1 cellular context compared by ENCODE assay signal in the genomic region with DNA sequence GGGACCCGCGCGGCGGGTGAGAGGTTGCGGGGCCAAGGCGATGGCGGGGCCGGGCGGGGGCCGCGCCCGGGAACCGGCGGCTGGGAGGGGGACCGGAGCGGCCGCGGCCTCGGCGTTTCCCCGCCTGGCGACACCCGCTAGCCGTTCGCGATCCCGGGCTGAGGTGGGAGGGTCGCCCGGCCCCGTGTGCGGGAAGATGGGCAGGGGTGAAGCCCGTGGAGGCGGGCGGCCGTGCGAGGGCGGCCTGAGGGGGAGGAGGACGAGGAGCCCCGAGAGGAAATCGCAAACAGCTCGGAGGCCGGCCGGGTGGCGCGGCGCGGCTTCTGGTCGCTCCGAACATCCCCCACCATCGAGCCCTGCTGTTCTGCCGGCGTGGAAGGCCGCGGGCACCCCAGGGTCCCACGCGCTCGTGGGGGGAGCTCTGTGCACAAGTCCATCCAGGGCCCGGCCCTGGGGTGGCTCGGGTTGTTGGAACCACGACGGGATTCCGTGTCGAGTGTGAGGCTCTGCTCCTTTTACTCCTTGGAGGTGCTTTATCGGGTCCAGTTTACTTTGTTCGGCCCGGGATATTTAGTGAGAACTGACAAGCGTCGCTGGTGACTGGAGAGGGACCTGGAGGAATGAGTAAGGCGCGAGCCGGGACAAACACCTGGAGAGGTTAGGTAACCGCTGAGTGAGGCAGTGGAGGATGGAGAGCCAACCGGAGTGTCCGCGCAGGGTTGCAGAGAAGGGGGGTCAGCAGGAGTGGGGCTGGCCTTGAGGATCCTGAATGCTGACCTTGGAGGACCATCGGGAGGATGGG.
TF ChIP-seq lines count a peak whose summit lies in the region.

No MANE protein-coding gene starts in this region.

TF ChIP-seq in HepG2, 621 proteins besides CTCF, POLR2A, EP300 and RAD21 (continued from another document):
- TF ChIP-seq, protein P1, sequence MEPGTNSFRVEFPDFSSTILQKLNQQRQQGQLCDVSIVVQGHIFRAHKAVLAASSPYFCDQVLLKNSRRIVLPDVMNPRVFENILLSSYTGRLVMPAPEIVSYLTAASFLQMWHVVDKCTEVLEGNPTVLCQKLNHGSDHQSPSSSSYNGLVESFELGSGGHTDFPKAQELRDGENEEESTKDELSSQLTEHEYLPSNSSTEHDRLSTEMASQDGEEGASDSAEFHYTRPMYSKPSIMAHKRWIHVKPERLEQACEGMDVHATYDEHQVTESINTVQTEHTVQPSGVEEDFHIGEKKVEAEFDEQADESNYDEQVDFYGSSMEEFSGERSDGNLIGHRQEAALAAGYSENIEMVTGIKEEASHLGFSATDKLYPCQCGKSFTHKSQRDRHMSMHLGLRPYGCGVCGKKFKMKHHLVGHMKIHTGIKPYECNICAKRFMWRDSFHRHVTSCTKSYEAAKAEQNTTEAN (CRISPR knock-in tag; conservative IDR thresholded peaks at IDR 0.05) = no peak
- TF ChIP-seq ATF7-NPFF (CRISPR knock-in tag; IDR thresholded peaks at IDR 0.05; ENCODE audit: low read depth) (0 out of 2 replicates have a peak, but pooled peaks have one; percentile 2), HNRNPK (IDR thresholded peaks at IDR 0.05; ENCODE audit: low read depth, low read length, poor library complexity, severe bottlenecking) (peak; percentile 16), EHMT2 (IDR thresholded peaks at IDR 0.05; ENCODE audit: borderline replicate concordance, low read depth, low read length) (no peak), ZNF775 (CRISPR knock-in tag; IDR thresholded peaks at IDR 0.05; ENCODE audit: borderline replicate concordance) (no peak), DNMT3B (CRISPR knock-in tag; conservative IDR thresholded peaks at IDR 0.05) (no peak)
- TF ChIP-seq, protein P2, sequence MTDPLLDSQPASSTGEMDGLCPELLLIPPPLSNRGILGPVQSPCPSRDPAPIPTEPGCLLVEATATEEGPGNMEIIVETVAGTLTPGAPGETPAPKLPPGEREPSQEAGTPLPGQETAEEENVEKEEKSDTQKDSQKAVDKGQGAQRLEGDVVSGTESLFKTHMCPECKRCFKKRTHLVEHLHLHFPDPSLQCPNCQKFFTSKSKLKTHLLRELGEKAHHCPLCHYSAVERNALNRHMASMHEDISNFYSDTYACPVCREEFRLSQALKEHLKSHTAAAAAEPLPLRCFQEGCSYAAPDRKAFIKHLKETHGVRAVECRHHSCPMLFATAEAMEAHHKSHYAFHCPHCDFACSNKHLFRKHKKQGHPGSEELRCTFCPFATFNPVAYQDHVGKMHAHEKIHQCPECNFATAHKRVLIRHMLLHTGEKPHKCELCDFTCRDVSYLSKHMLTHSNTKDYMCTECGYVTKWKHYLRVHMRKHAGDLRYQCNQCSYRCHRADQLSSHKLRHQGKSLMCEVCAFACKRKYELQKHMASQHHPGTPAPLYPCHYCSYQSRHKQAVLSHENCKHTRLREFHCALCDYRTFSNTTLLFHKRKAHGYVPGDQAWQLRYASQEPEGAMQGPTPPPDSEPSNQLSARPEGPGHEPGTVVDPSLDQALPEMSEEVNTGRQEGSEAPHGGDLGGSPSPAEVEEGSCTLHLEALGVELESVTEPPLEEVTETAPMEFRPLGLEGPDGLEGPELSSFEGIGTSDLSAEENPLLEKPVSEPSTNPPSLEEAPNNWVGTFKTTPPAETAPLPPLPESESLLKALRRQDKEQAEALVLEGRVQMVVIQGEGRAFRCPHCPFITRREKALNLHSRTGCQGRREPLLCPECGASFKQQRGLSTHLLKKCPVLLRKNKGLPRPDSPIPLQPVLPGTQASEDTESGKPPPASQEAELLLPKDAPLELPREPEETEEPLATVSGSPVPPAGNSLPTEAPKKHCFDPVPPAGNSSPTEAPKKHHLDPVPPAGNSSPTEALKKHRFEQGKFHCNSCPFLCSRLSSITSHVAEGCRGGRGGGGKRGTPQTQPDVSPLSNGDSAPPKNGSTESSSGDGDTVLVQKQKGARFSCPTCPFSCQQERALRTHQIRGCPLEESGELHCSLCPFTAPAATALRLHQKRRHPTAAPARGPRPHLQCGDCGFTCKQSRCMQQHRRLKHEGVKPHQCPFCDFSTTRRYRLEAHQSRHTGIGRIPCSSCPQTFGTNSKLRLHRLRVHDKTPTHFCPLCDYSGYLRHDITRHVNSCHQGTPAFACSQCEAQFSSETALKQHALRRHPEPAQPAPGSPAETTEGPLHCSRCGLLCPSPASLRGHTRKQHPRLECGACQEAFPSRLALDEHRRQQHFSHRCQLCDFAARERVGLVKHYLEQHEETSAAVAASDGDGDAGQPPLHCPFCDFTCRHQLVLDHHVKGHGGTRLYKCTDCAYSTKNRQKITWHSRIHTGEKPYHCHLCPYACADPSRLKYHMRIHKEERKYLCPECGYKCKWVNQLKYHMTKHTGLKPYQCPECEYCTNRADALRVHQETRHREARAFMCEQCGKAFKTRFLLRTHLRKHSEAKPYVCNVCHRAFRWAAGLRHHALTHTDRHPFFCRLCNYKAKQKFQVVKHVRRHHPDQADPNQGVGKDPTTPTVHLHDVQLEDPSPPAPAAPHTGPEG (CRISPR knock-in tag; IDR thresholded peaks at IDR 0.05) = 0 out of 2 replicates have a peak, but pooled peaks have one; percentile 8
- TF ChIP-seq, protein P3, sequence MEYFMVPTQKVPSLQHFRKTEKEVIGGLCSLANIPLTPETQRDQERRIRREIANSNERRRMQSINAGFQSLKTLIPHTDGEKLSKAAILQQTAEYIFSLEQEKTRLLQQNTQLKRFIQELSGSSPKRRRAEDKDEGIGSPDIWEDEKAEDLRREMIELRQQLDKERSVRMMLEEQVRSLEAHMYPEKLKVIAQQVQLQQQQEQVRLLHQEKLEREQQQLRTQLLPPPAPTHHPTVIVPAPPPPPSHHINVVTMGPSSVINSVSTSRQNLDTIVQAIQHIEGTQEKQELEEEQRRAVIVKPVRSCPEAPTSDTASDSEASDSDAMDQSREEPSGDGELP (IDR thresholded peaks at IDR 0.05; ENCODE audit: borderline replicate concordance, low read depth) = no peak; the same call in 1 of the 2 replicates
- TF ChIP-seq, protein P4, sequence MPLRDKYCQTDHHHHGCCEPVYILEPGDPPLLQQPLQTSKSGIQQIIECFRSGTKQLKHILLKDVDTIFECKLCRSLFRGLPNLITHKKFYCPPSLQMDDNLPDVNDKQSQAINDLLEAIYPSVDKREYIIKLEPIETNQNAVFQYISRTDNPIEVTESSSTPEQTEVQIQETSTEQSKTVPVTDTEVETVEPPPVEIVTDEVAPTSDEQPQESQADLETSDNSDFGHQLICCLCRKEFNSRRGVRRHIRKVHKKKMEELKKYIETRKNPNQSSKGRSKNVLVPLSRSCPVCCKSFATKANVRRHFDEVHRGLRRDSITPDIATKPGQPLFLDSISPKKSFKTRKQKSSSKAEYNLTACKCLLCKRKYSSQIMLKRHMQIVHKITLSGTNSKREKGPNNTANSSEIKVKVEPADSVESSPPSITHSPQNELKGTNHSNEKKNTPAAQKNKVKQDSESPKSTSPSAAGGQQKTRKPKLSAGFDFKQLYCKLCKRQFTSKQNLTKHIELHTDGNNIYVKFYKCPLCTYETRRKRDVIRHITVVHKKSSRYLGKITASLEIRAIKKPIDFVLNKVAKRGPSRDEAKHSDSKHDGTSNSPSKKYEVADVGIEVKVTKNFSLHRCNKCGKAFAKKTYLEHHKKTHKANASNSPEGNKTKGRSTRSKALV (CRISPR knock-in tag; IDR thresholded peaks at IDR 0.05) = no peak
- TF ChIP-seq, protein P5, sequence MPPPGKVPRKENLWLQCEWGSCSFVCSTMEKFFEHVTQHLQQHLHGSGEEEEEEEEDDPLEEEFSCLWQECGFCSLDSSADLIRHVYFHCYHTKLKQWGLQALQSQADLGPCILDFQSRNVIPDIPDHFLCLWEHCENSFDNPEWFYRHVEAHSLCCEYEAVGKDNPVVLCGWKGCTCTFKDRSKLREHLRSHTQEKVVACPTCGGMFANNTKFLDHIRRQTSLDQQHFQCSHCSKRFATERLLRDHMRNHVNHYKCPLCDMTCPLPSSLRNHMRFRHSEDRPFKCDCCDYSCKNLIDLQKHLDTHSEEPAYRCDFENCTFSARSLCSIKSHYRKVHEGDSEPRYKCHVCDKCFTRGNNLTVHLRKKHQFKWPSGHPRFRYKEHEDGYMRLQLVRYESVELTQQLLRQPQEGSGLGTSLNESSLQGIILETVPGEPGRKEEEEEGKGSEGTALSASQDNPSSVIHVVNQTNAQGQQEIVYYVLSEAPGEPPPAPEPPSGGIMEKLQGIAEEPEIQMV (CRISPR knock-in tag; IDR thresholded peaks at IDR 0.05; ENCODE audit: low read depth) = no peak
